In genomic region chr1:151985768-151986167, GRCh38 we compare ENCODE assay signal across 20 cellular contexts. TPM values are rescaled to one million over a fixed set of nuclear protein-coding genes. Genes with fewer than 3 reads are reported as not detected.
DNase-seq lines count a peak whose midpoint lies in the region; ATAC-seq and TF ChIP-seq lines count a peak whose summit lies in the region.
"Had no signal": no experiment of that assay in that cellular context is flagged by ENCODE, and none has a peak within 500 bp of the region (broad histone marks: within the 10 kb centered on the region; RNA-seq: fewer than 3 reads in every experiment).

No MANE protein-coding gene starts in this region.

- peak overlapping the region in 7 of 8 donors; percentile 40 to 76 (median 61) for H3K27ac Mint-ChIP-seq in CD8-positive, alpha-beta memory T cell
- peak overlapping the region; percentile 85 for H3K27ac Mint-ChIP-seq in activated CD8-positive, alpha-beta T cell treated with anti-CD3 and anti-CD28 coated beads, Interleukin-2, amount 10 ng/mL, durations not matched to agents 7 days and 5 days

- no peak for TF ChIP-seq POLR2A in transverse colon (IDR thresholded peaks at IDR 0.05)

- peaks cover 62 to 82% (median 73%) of the 10 kb centered on the region in 3 donors for H3K4me1 Mint-ChIP-seq in CD8-positive, alpha-beta memory T cell
- H3K4me1 Mint-ChIP-seq in activated CD8-positive, alpha-beta T cell treated with anti-CD3 and anti-CD28 coated beads, Interleukin-2, amount 10 ng/mL, durations not matched to agents 7 days and 5 days (ENCODE audit: low read depth): peaks cover 79% of the 10 kb centered on the region

- no peak overlapping the region for H3K4me3 ChIP-seq in BLaER1
- no peak overlapping the region for H3K4me3 ChIP-seq in CD8-positive, alpha-beta memory T cell (ENCODE audit: low read length)
- no peak overlapping the region for H3K4me3 ChIP-seq in hepatocyte
- H3K4me3 ChIP-seq in transverse colon: no peak overlapping the region

- H3K9me3 Mint-ChIP-seq in CD8-positive, alpha-beta memory T cell: no peaks in the 10 kb centered on the region
- no peaks in the 10 kb centered on the region for H3K9me3 Mint-ChIP-seq in activated CD8-positive, alpha-beta T cell treated with anti-CD3 and anti-CD28 coated beads, Interleukin-2, amount 10 ng/mL, durations not matched to agents 7 days and 5 days (ENCODE audit: insufficient read depth)
- H3K9me3 Mint-ChIP-seq: CD4-positive, CD25-positive, alpha-beta regulatory T cell; mesothelial cell of epicardium; naive thymus-derived CD8-positive, alpha-beta T cell; type B pancreatic cell had no signal

- in situ Hi-C loops in transverse colon (cut with MboI; ENCODE audit: low pct_ligation_motif_present in 1 of 4, low pct_unique_long_range_greater_than_20kb in 1 of 4, low sequenced_read_pairs in 3 of 4): no loop called here

- H3K9ac ChIP-seq in BLaER1: no peak overlapping the region

- no peak overlapping the region for H3K27ac ChIP-seq in BLaER1
- H3K27ac ChIP-seq in CD8-positive, alpha-beta memory T cell (ENCODE audit: low read depth, low read length): no peak overlapping the region
- peak overlapping the region; percentile 19 for H3K27ac ChIP-seq in hepatocyte
- no peak overlapping the region for H3K27ac ChIP-seq in transverse colon

- no peaks in the 10 kb centered on the region for H3K27me3 Mint-ChIP-seq in CD8-positive, alpha-beta memory T cell
- no peaks in the 10 kb centered on the region for H3K27me3 Mint-ChIP-seq in activated CD8-positive, alpha-beta T cell treated with anti-CD3 and anti-CD28 coated beads, Interleukin-2, amount 10 ng/mL, durations not matched to agents 7 days and 5 days (ENCODE audit: low read depth)
- H3K27me3 Mint-ChIP-seq: CD4-positive, CD25-positive, alpha-beta regulatory T cell; naive thymus-derived CD8-positive, alpha-beta T cell; type B pancreatic cell had no signal

- CTCF ChIA-PET in CD8-positive, alpha-beta memory T cell (lab: Charles Lee): interaction anchor here (1.5 to 19.1 kb wide), 4 partner anchors 10 to 18 kb away, joined by 4 to 339 read pairs (median 20); no protein-coding TSS in a partner anchor
- CTCF ChIA-PET in activated CD8-positive, alpha-beta T cell treated with anti-CD3 and anti-CD28 coated beads, Interleukin-2, amount 10 ng/mL, durations not matched to agents 7 days and 5 days (lab: Charles Lee): interaction anchor here (1.3 to 28.9 kb wide), 4 partner anchors 6 to 95 kb away, joined by 3 to 1011 read pairs (median 508); partner anchors contain the start of gene S100A10

- H3K9me3 ChIP-seq in BLaER1 (no peaks in the 10 kb centered on the region), hepatocyte (ENCODE audit: low read depth) (no peaks in the 10 kb centered on the region), transverse colon (no peaks in the 10 kb centered on the region)
- H3K9me3 ChIP-seq in CD8-positive, alpha-beta memory T cell (ENCODE audit: low read length): no peaks in the 10 kb centered on the region

- H3K4me1 ChIP-seq in BLaER1 (peaks cover 64% of the 10 kb centered on the region), hepatocyte (ENCODE audit: insufficient read depth) (peaks cover 70% of the 10 kb centered on the region), transverse colon (peaks cover 34 to 80% (median 40%) of the 10 kb centered on the region in 4 donors)
- peaks cover 50% of the 10 kb centered on the region for H3K4me1 ChIP-seq in CD8-positive, alpha-beta memory T cell (ENCODE audit: insufficient read depth, low read length)

- H3K36me3 Mint-ChIP-seq in CD8-positive, alpha-beta memory T cell: peaks cover 9 to 78% (median 20%) of the 10 kb centered on the region in 3 donors
- H3K36me3 Mint-ChIP-seq in activated CD8-positive, alpha-beta T cell treated with anti-CD3 and anti-CD28 coated beads, Interleukin-2, amount 10 ng/mL, durations not matched to agents 7 days and 5 days (ENCODE audit: low read depth): peaks cover 92% of the 10 kb centered on the region

- H4K20me1 ChIP-seq in BLaER1: no peaks in the 10 kb centered on the region; the same call in 1 of the 2 replicates
- H4K20me1 ChIP-seq in hepatocyte (ENCODE audit: insufficient read depth, poor library complexity, severe bottlenecking): peaks cover 10% of the 10 kb centered on the region

- H3K9me2 ChIP-seq in hepatocyte (replicated peaks; ENCODE audit: insufficient read depth): no peaks in the 10 kb centered on the region

- TF ChIP-seq CTCF in hepatocyte (IDR thresholded peaks at IDR 0.05; ENCODE audit: poor library complexity) (no peak), transverse colon (IDR thresholded peaks at IDR 0.05) (no peak)

- no peak for DNase-seq in CD8-positive, alpha-beta memory T cell
- DNase-seq in activated CD8-positive, alpha-beta T cell treated with anti-CD3 and anti-CD28 coated beads, Interleukin-2, amount 10 ng/mL, durations not matched to agents 7 days and 5 days: no peak
- no peak for DNase-seq in hepatocyte (ENCODE audit: low spot score)
- no peak for DNase-seq in nucleus accumbens (lab: John Stamatoyannopoulos, UW)
- no peak for DNase-seq in transverse colon
- DNase-seq in NCI-H345 (lab: John Stamatoyannopoulos, UW): no peak
- DNase-seq: activated T-cell treated with anti-CD3 and anti-CD28 coated beads for 4 hours; CD4-positive, CD25-positive, alpha-beta regulatory T cell; glutamatergic neuron; islet precursor cell; left ventricle myocardium superior; naive thymus-derived CD8-positive, alpha-beta T cell; NCI-H1105; NCI-H187 treated with DMSO at 0.1 percent for 48 hours; NCI-H526; SHP77 treated with DMSO at 0.1 percent for 48 hours; T1000 had no signal

- intact Hi-C loops in transverse colon (cut with DNase I; ENCODE audit: low total_unique reads): no loop called here

- H3K4me3 Mint-ChIP-seq in CD8-positive, alpha-beta memory T cell: no peak overlapping the region
- H3K4me3 Mint-ChIP-seq in activated CD8-positive, alpha-beta T cell treated with anti-CD3 and anti-CD28 coated beads, Interleukin-2, amount 10 ng/mL, durations not matched to agents 7 days and 5 days: no peak overlapping the region
- H3K4me3 Mint-ChIP-seq: mesothelial cell of epicardium; naive thymus-derived CD8-positive, alpha-beta T cell had no signal

- no peak overlapping the region for H2AFZ ChIP-seq in hepatocyte

- ATAC-seq in activated CD8-positive, alpha-beta T cell treated with anti-CD3 and anti-CD28 coated beads, Interleukin-2, amount 10 ng/mL, durations not matched to agents 7 days and 5 days: no peak
- ATAC-seq: left ventricle myocardium superior; naive thymus-derived CD8-positive, alpha-beta T cell had no signal

- H3K79me2 ChIP-seq in hepatocyte: peaks cover 69% of the 10 kb centered on the region

- H3K36me3 ChIP-seq in BLaER1 (peaks cover 20% of the 10 kb centered on the region), hepatocyte (replicated peaks; ENCODE audit: insufficient read depth, low read depth) (no peaks in the 10 kb centered on the region), transverse colon (peaks cover 0 to 32% (median 13%) of the 10 kb centered on the region in 4 donors)
- peaks cover 37% of the 10 kb centered on the region for H3K36me3 ChIP-seq in CD8-positive, alpha-beta memory T cell (ENCODE audit: insufficient read depth, low read length)

- POLR2A ChIA-PET in CD8-positive, alpha-beta memory T cell (lab: Charles Lee): no interaction called here
- POLR2A ChIA-PET in activated CD8-positive, alpha-beta T cell treated with anti-CD3 and anti-CD28 coated beads, Interleukin-2, amount 10 ng/mL, durations not matched to agents 7 days and 5 days (lab: Charles Lee): no interaction called here

- no peak for TF ChIP-seq EP300 in transverse colon (IDR thresholded peaks at IDR 0.05; ENCODE audit: low read depth)

- peak overlapping the region; percentile 72 for H3K4me2 ChIP-seq in BLaER1
- H3K4me2 ChIP-seq in hepatocyte: no peak overlapping the region

- 96% methylated on average over 1 of the region's 1 CpG for WGBS in hepatocyte (ENCODE audit: low lambda C conversion rate, missing lambda C conversion rate)
- WGBS in transverse colon (ENCODE audit: low coverage in 1 of 2), 2 donors: 84% methylated on average over 1 of the region's 1 CpG; no CpG with 5 or more reads in 1 of the 2 donors

- H3K27me3 ChIP-seq in BLaER1: no peaks in the 10 kb centered on the region
- no peaks in the 10 kb centered on the region for H3K27me3 ChIP-seq in CD8-positive, alpha-beta memory T cell (ENCODE audit: insufficient read depth, low read length, poor library complexity, severe bottlenecking)
- no peaks in the 10 kb centered on the region for H3K27me3 ChIP-seq in hepatocyte
- H3K27me3 ChIP-seq in transverse colon: no peaks in the 10 kb centered on the region

RNA-seq across cellular contexts. Expression of gene S100A10, which starts 7.9 kb away (rescaled TPM):
- 100 to 1,000 TPM; 263 to 279 TPM for total RNA-seq in CD8-positive, alpha-beta memory T cell
- 1,167 TPM for polyA plus RNA-seq in CD8-positive, alpha-beta memory T cell
- 100 to 1,000 TPM; 540 to 571 TPM for total RNA-seq in activated CD8-positive, alpha-beta T cell treated with anti-CD3 and anti-CD28 coated beads, Interleukin-2, amount 10 ng/mL, durations not matched to agents 7 days and 5 days
- 408 and 485 TPM in 2 replicates for total RNA-seq in hepatocyte
- 3,367 and 3,493 TPM in 2 replicates for polyA plus RNA-seq in hepatocyte
- 100 to 1,000 TPM in 3 of 4 donors, 10 to 100 TPM in 1; 59.1 to 289 (median 251) TPM for total RNA-seq in transverse colon

RNA-seq across cellular contexts. Expression of gene S100A11, which starts 51.0 kb away (rescaled TPM):
- total RNA-seq in CD8-positive, alpha-beta memory T cell: 100 to 1,000 TPM; 257 to 262 TPM
- 554 TPM for polyA plus RNA-seq in CD8-positive, alpha-beta memory T cell
- 100 to 1,000 TPM; 269 to 293 TPM for total RNA-seq in activated CD8-positive, alpha-beta T cell treated with anti-CD3 and anti-CD28 coated beads, Interleukin-2, amount 10 ng/mL, durations not matched to agents 7 days and 5 days
- 258 and 295 TPM in 2 replicates for total RNA-seq in hepatocyte
- polyA plus RNA-seq in hepatocyte: 1,491 and 1,531 TPM in 2 replicates
- total RNA-seq in transverse colon: 100 to 1,000 TPM in 1 of 4 donors, 10 to 100 TPM in 3; 35.6 to 108 (median 54.8) TPM
